In genomic region chr5:177412603-177413233, GRCh38 we compare ENCODE assay signal across 13 cellular contexts. TPM values are rescaled to one million over a fixed set of nuclear protein-coding genes. Genes with fewer than 3 reads are reported as not detected.
DNase-seq lines count a peak whose midpoint lies in the region; ATAC-seq, FAIRE-seq and TF ChIP-seq lines count a peak whose summit lies in the region.
"Had no signal": no experiment of that assay in that cellular context is flagged by ENCODE, and none has a peak within 500 bp of the region (broad histone marks: within the 10 kb centered on the region; RNA-seq: fewer than 3 reads in every experiment).

No MANE protein-coding gene starts in this region.

- ATAC-seq in GM19463 (IDR thresholded peaks at IDR 0.05; ENCODE audit: unreplicated experiment) (peak; percentile 72), HG03135 (IDR thresholded peaks at IDR 0.05; ENCODE audit: unreplicated experiment) (peak; percentile 62), GM19455 (IDR thresholded peaks at IDR 0.05; ENCODE audit: unreplicated experiment) (no peak), lower lobe of right lung (no peak)
- ATAC-seq: Right ventricle myocardium inferior had no signal

- no peak for TF ChIP-seq POLR2A in H1 (IDR thresholded peaks at IDR 0.05; ENCODE audit: control extremely low read depth in 1 of 2, low read depth in 2 of 2, low read length in 2 of 2)

- H3K4me2 ChIP-seq in H1 (ENCODE audit: insufficient read depth in 1 of 2, low read depth in 2 of 2, low read length in 2 of 2), result no peak overlapping the region

- no peaks in the 10 kb centered on the region for H3K79me2 ChIP-seq in H1 (ENCODE audit: control insufficient read depth in 1 of 2, insufficient read depth in 2 of 2, low read length in 2 of 2)

- H3K18ac ChIP-seq in H1 (ENCODE audit: extremely low read depth, low read length), result no peak overlapping the region

- H3K23ac ChIP-seq in H1 (ENCODE audit: insufficient read length), result no peak overlapping the region

- H2AFZ ChIP-seq in H1 (ENCODE audit: low read length), result no peak overlapping the region

- H3K27me3 ChIP-seq in H1 (replicated peaks in 1 of 4; ENCODE audit: control insufficient read depth in 3 of 4, extremely low read depth in 1 of 4, insufficient read depth in 3 of 4, low read length in 3 of 4) (peaks cover 0 to 14% (median 2%) of the 10 kb centered on the region in 4 experiments; a peak in 5 of 7 replicates), lower lobe of right lung (ENCODE audit: low read depth) (no peaks in the 10 kb centered on the region)

- TF ChIP-seq EP300 in H1 (IDR thresholded peaks at IDR 0.05; ENCODE audit: borderline replicate concordance in 1 of 2, low read depth in 2 of 2, low read length in 2 of 2), result no peak

- H3K56ac ChIP-seq in H1 (replicated peaks; ENCODE audit: insufficient read length, low read depth, low read length), result no peak overlapping the region

- H2BK120ac ChIP-seq in H1 (replicated peaks; ENCODE audit: low read depth, low read length), result no peak overlapping the region

- TF ChIP-seq RAD21 in H1 (IDR thresholded peaks at IDR 0.05 in 1 of 2, conservative IDR thresholded peaks at IDR 0.05 in 1 of 2; ENCODE audit: low read depth in 2 of 2, low read length in 2 of 2), result no peak

- no peak for TF ChIP-seq CTCF in GM13976 (IDR thresholded peaks at IDR 0.05; ENCODE audit: borderline replicate concordance, control extremely low read depth, extremely low read depth, insufficient read depth, missing control alignments)
- no peak for TF ChIP-seq CTCF in H1 (IDR thresholded peaks at IDR 0.05; ENCODE audit: control extremely low read depth in 1 of 3, insufficient read depth in 1 of 3, low read depth in 1 of 3, low read length in 3 of 3)
- TF ChIP-seq CTCF in lower lobe of right lung (IDR thresholded peaks at IDR 0.05), result no peak

- H3K9me3 ChIP-seq in H1 (ENCODE audit: insufficient read depth in 2 of 2, low read depth in 1 of 2, low read length in 1 of 2) (no peaks in the 10 kb centered on the region), lower lobe of right lung (no peaks in the 10 kb centered on the region)

- no peaks in the 10 kb centered on the region for H3K79me1 ChIP-seq in H1 (ENCODE audit: low read depth, low read length)

- H2BK15ac ChIP-seq in H1 (ENCODE audit: low read length), result no peak overlapping the region

- H4K20me1 ChIP-seq in H1 (replicated peaks in 1 of 2; ENCODE audit: control insufficient read depth in 1 of 2, insufficient read depth in 2 of 2, low read length in 2 of 2), result no peaks in the 10 kb centered on the region

- in situ Hi-C loops in GM13976 (cut with MboI; ENCODE audit: low sequenced_read_pairs, unreplicated experiment), result no loop called here

- H2BK12ac ChIP-seq in H1 (ENCODE audit: low read depth, low read length), result no peak overlapping the region

- intact Hi-C loops in lower lobe of right lung (cut with DNase I), result no loop called here

- no peak overlapping the region; a peak in 1 of 7 replicates for H3K9ac ChIP-seq in H1 (replicated peaks in 1 of 4; ENCODE audit: extremely low read depth in 1 of 4, low read depth in 3 of 4, low read length in 3 of 4)

- H2AK5ac ChIP-seq in H1 (ENCODE audit: low read depth, low read length), result no peak overlapping the region

- H3K36me3 ChIP-seq in H1 (ENCODE audit: control insufficient read depth in 2 of 4, insufficient read depth in 4 of 4, low read length in 3 of 4) (no peaks in the 10 kb centered on the region), lower lobe of right lung (no peaks in the 10 kb centered on the region)

- no peak overlapping the region for H2BK5ac ChIP-seq in H1 (ENCODE audit: low read depth, low read length)

- H3K4me3 ChIP-seq in H1 (ENCODE audit: extremely low read depth in 1 of 4, insufficient read depth in 2 of 4, low read depth in 3 of 4, low read length in 4 of 4), result no peak overlapping the region
- no peak overlapping the region for H3K4me3 ChIP-seq in lower lobe of right lung
- H3K4me3 ChIP-seq: skin epidermis had no signal

- FAIRE-seq in H1 (lab: Jason Lieb, UNC), result no peak
- FAIRE-seq: urothelium cell line had no signal

- H3K23me2 ChIP-seq in H1 (ENCODE audit: low read depth, low read length), result no peaks in the 10 kb centered on the region

- CTCF ChIA-PET in H1 (lab: Charles Lee; ENCODE audit: partially characterized antibody), result interaction anchor here (0.7 to 2.1 kb wide), 6 partner anchors 9 to 103 kb away, joined by 3 to 7 read pairs (median 4); no protein-coding TSS in a partner anchor

- WGBS in H1 (ENCODE audit: extremely low coverage in 1 of 2, insufficient coverage in 1 of 2, insufficient read length in 1 of 2, insufficient replicate concordance in 2 of 2, low coverage in 1 of 2, low lambda C conversion rate in 2 of 2, missing lambda C conversion rate in 1 of 2), 2 experiments, result 94% methylated on average over 8 of the region's 8 CpGs; no CpG with 5 or more reads in 1 of the 2 experiments

- H4K8ac ChIP-seq in H1 (ENCODE audit: extremely low read depth, insufficient read depth, low read length), result no peak overlapping the region; the same call in 1 of the 2 replicates

- no peaks in the 10 kb centered on the region; a peak in 1 of 7 replicates for H3K4me1 ChIP-seq in H1 (replicated peaks in 1 of 4; ENCODE audit: control insufficient read depth in 3 of 4, insufficient read depth in 4 of 4, low read length in 3 of 4)
- H3K4me1 ChIP-seq in lower lobe of right lung, result peaks cover 12% of the 10 kb centered on the region

- H3K4ac ChIP-seq in H1 (replicated peaks; ENCODE audit: insufficient read length, low read depth, low read length), result no peak overlapping the region

- no peak overlapping the region for H4K91ac ChIP-seq in H1 (replicated peaks; ENCODE audit: insufficient read length, low read length)

- H3K27ac ChIP-seq in H1 (ENCODE audit: low read depth, low read length) (no peak overlapping the region), lower lobe of right lung (no peak overlapping the region)

- no peak overlapping the region for H3K14ac ChIP-seq in H1 (ENCODE audit: insufficient read length)

- POLR2A ChIA-PET in H1 (lab: Charles Lee; ENCODE audit: partially characterized antibody), result interaction anchor here (0.6 to 24.2 kb wide), 5 partner anchors 10 to 137 kb away, joined by 3 to 460 read pairs (median 6); partner anchors contain the start of genes GRK6 and PRR7

- no peak overlapping the region for H4K5ac ChIP-seq in H1 (ENCODE audit: insufficient read length, low read depth, low read length)

- DNase-seq in GM13976 (ENCODE audit: low spot score) (peak; percentile 64), H1 (ENCODE audit: low read depth in 1 of 2, low spot score in 2 of 2) (no peak), lower lobe of right lung (no peak), NCI-H345 (lab: John Stamatoyannopoulos, UW) (no peak), NCI-H69 (lab: John Stamatoyannopoulos, UW) (no peak)
- DNase-seq: GDM1 had no signal

- no peak overlapping the region for H2BK20ac ChIP-seq in H1 (ENCODE audit: low read length)

RNA-seq across cellular contexts. Expression of gene F12, which starts 3.4 kb away (rescaled TPM):
- total RNA-seq in H1 (2021; fragmentation: NEBNext Ultra II Directional; extraction: Animal tissue kit (Norgen Biotek cat#: 25700)), result 5.4 and 6.5 TPM in 2 replicates
- 7.8 and 12.0 TPM in 2 replicates for polyA plus RNA-seq in H1 (2011; rRNA removed)
- 6.0 TPM for polyA plus RNA-seq in H1 (2011; cell fraction: cytosol; rRNA removed)
- polyA plus RNA-seq in H1 (2011; cell fraction: nucleus; rRNA removed), result 5.0 TPM
- polyA plus RNA-seq in H1 (2012, experiment 1 of 2), result 3.5 to 7.1 TPM (median 4.9 TPM) in 4 replicates
- 3.5 TPM for polyA plus RNA-seq in H1 (2012, experiment 2 of 2)
- polyA plus RNA-seq in H1 (2013, experiment 1 of 2), result 2.6 TPM
- polyA plus RNA-seq in H1 (2013, experiment 2 of 2), result 3.1 TPM
- 0.85 and 0.88 TPM in 2 replicates for polyA minus RNA-seq in H1 (2011; rRNA and poly(A)+ RNA removed)
- polyA minus RNA-seq in H1 (2011; cell fraction: cytosol; rRNA and poly(A)+ RNA removed), result 2.3 TPM
- 2.7 TPM for polyA minus RNA-seq in H1 (2011; cell fraction: nucleus; rRNA and poly(A)+ RNA removed)
- 0.80 TPM for total RNA-seq in lower lobe of right lung
- total RNA-seq: Right ventricle myocardium inferior had no signal

RNA-seq across cellular contexts. Expression of gene PFN3, which starts 12.3 kb away (rescaled TPM):
- total RNA-seq in H1 (2021; fragmentation: NEBNext Ultra II Directional; extraction: Animal tissue kit (Norgen Biotek cat#: 25700)), result not detected in 2 replicates
- not detected in 2 replicates for polyA plus RNA-seq in H1 (2011; rRNA removed)
- polyA plus RNA-seq in H1 (2011; cell fraction: cytosol; rRNA removed), result not detected
- polyA plus RNA-seq in H1 (2011; cell fraction: nucleus; rRNA removed), result not detected
- not detected in 4 replicates for polyA plus RNA-seq in H1 (2012, experiment 1 of 2)
- polyA plus RNA-seq in H1 (2012, experiment 2 of 2), result not detected
- polyA plus RNA-seq in H1 (2013, experiment 1 of 2), result not detected
- polyA plus RNA-seq in H1 (2013, experiment 2 of 2), result not detected
- not detected in 2 replicates for polyA minus RNA-seq in H1 (2011; rRNA and poly(A)+ RNA removed)
- not detected for polyA minus RNA-seq in H1 (2011; cell fraction: cytosol; rRNA and poly(A)+ RNA removed)
- not detected for polyA minus RNA-seq in H1 (2011; cell fraction: nucleus; rRNA and poly(A)+ RNA removed)
- not detected for total RNA-seq in lower lobe of right lung
- total RNA-seq: dermis microvascular lymphatic vessel endothelial cell, Right ventricle myocardium inferior had no signal

RNA-seq across cellular contexts. Expression of gene GRK6, which starts 13.8 kb away (rescaled TPM):
- 52.0 and 57.8 TPM in 2 replicates for total RNA-seq in H1 (2021; fragmentation: NEBNext Ultra II Directional; extraction: Animal tissue kit (Norgen Biotek cat#: 25700))
- polyA plus RNA-seq in H1 (2011; rRNA removed), result 31.8 and 50.8 TPM in 2 replicates
- polyA plus RNA-seq in H1 (2011; cell fraction: cytosol; rRNA removed), result 43.3 TPM
- 53.8 TPM for polyA plus RNA-seq in H1 (2011; cell fraction: nucleus; rRNA removed)
- 32.8 to 46.4 TPM (median 42.2 TPM) in 4 replicates for polyA plus RNA-seq in H1 (2012, experiment 1 of 2)
- polyA plus RNA-seq in H1 (2012, experiment 2 of 2), result 38.4 TPM
- polyA plus RNA-seq in H1 (2013, experiment 1 of 2), result 23.7 TPM
- 24.5 TPM for polyA plus RNA-seq in H1 (2013, experiment 2 of 2)
- 21.9 and 25.8 TPM in 2 replicates for polyA minus RNA-seq in H1 (2011; rRNA and poly(A)+ RNA removed)
- polyA minus RNA-seq in H1 (2011; cell fraction: cytosol; rRNA and poly(A)+ RNA removed), result 27.7 TPM
- polyA minus RNA-seq in H1 (2011; cell fraction: nucleus; rRNA and poly(A)+ RNA removed), result 39.0 TPM
- total RNA-seq in lower lobe of right lung, result 59.4 TPM

RNA-seq across cellular contexts. Expression of gene SLC34A1, which starts 28.5 kb away (rescaled TPM):
- total RNA-seq in H1 (2021; fragmentation: NEBNext Ultra II Directional; extraction: Animal tissue kit (Norgen Biotek cat#: 25700)), result not detected in 2 replicates
- polyA plus RNA-seq in H1 (2011; rRNA removed), result not detected in 2 replicates
- not detected for polyA plus RNA-seq in H1 (2011; cell fraction: cytosol; rRNA removed)
- not detected for polyA plus RNA-seq in H1 (2011; cell fraction: nucleus; rRNA removed)
- not detected in 4 replicates for polyA plus RNA-seq in H1 (2012, experiment 1 of 2)
- polyA plus RNA-seq in H1 (2012, experiment 2 of 2), result not detected
- polyA plus RNA-seq in H1 (2013, experiment 1 of 2), result not detected
- polyA plus RNA-seq in H1 (2013, experiment 2 of 2), result not detected
- not detected in 2 replicates for polyA minus RNA-seq in H1 (2011; rRNA and poly(A)+ RNA removed)
- not detected for polyA minus RNA-seq in H1 (2011; cell fraction: cytosol; rRNA and poly(A)+ RNA removed)
- not detected for polyA minus RNA-seq in H1 (2011; cell fraction: nucleus; rRNA and poly(A)+ RNA removed)
- not detected for total RNA-seq in lower lobe of right lung
- total RNA-seq: dermis microvascular lymphatic vessel endothelial cell, Right ventricle myocardium inferior had no signal

RNA-seq across cellular contexts. Expression of gene PRR7, which starts 33.9 kb away (rescaled TPM):
- total RNA-seq in H1 (2021; fragmentation: NEBNext Ultra II Directional; extraction: Animal tissue kit (Norgen Biotek cat#: 25700)), result 8.0 and 8.6 TPM in 2 replicates
- 11.8 and 23.1 TPM in 2 replicates for polyA plus RNA-seq in H1 (2011; rRNA removed)
- 11.7 TPM for polyA plus RNA-seq in H1 (2011; cell fraction: cytosol; rRNA removed)
- 12.5 TPM for polyA plus RNA-seq in H1 (2011; cell fraction: nucleus; rRNA removed)
- polyA plus RNA-seq in H1 (2012, experiment 1 of 2), result 0.79 to 4.9 TPM (median 4.9 TPM) in 4 replicates
- polyA plus RNA-seq in H1 (2012, experiment 2 of 2), result 2.8 TPM
- 5.2 TPM for polyA plus RNA-seq in H1 (2013, experiment 1 of 2)
- polyA plus RNA-seq in H1 (2013, experiment 2 of 2), result 4.9 TPM
- 0.12 and 0.13 TPM in 2 replicates for polyA minus RNA-seq in H1 (2011; rRNA and poly(A)+ RNA removed)
- 5.2 TPM for polyA minus RNA-seq in H1 (2011; cell fraction: cytosol; rRNA and poly(A)+ RNA removed)
- 7.5 TPM for polyA minus RNA-seq in H1 (2011; cell fraction: nucleus; rRNA and poly(A)+ RNA removed)
- 1.7 TPM for total RNA-seq in lower lobe of right lung

Comparison
In these comparisons a context has a peak if more than half of its experiments do, and no peak if none do; other contexts are left out.
1. ATAC-seq: peak in GM19463 (single experiment) and HG03135 (single experiment); none in GM19455 (single experiment) and lower lobe of right lung (0 of 2).